10 cellular contexts compared by ENCODE assay signal in the genomic region with DNA sequence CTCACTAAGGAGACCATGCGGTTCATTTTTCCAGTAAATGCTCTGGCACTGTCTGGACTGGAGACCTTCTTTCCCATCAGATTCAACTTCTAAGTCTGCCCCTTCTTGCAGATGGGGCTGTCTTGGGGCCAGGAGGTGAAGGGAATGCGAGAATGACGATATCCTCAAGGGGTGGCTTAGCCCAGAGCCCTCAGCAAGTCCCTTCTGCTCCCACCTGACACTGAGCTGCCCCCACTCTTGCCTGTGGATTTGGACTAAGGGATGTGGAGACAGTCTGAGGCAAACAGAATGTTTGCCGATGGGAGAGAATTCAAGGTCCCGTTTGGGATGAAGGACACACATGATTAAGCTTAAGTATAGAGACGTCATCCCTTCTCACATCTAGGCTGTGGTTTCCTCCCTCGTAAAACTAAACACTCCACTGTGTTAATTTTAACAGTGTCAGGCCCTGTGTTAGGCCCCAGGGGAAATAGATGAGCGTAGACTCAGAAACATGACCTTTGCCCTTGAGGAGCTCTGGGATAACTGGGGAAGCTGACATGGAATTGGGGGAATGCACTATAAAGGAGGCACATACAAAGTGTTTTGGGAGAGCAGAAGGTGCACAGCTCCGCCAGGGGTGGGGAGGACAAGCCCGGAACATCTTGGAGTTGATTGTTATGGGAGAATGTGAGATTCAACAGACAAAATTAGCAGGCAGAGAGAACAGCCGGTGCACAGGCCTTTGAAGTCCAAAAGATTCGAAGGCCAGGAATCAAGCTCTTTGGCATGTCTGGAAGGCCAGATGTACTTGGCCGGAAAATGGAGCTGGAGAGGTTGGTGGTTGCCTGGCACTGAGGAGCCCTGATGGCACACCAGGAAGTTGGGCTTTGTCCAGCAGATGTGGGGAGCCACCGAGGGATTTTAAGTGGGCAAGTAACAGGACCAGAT.
DNase-seq lines count a peak whose midpoint lies in the region; ATAC-seq lines count a peak whose summit lies in the region.
"Had no signal": no experiment of that assay in that cellular context is flagged by ENCODE, and none has a peak within 500 bp of the region (broad histone marks: within the 10 kb centered on the region; RNA-seq: fewer than 3 reads in every experiment).

No MANE protein-coding gene starts in this region.

- H3K4me3 ChIP-seq in mucosa of rectum (ENCODE audit: low read length in 2 of 2), result no peak overlapping the region

- no peaks in the 10 kb centered on the region for H3K9me3 ChIP-seq in mucosa of rectum (ENCODE audit: control insufficient read depth in 2 of 2, low read length in 2 of 2)

- ATAC-seq in GM21529 (IDR thresholded peaks at IDR 0.05; ENCODE audit: unreplicated experiment) (peak; percentile 69), GM21723 (IDR thresholded peaks at IDR 0.05; ENCODE audit: unreplicated experiment) (no peak)

- peak overlapping the region in 1 of 2 donors; percentile 23 for H3K9ac ChIP-seq in mucosa of rectum (ENCODE audit: low read depth in 1 of 2, low read length in 2 of 2)

- H3K27ac ChIP-seq in mucosa of rectum (ENCODE audit: low read depth in 2 of 2, low read length in 2 of 2), result peak overlapping the region; percentile 25 to 93
- H3K27ac ChIP-seq: C4-2B had no signal

- DNase-seq in ELF-1 (ENCODE audit: low read depth, low spot score) (peak; percentile 55), NCI-H460 (ENCODE audit: extremely low read depth, low read depth) (peak; percentile 20), globus pallidus (ENCODE audit: low spot score) (no peak), NCI-H2081 (lab: John Stamatoyannopoulos, UW) (no peak)
- DNase-seq in stimulated activated CD4-positive, alpha-beta T cell treated with anti-CD3 and anti-CD28 coated beads, Interleukin-15, amount 100 ng/mL, for 24 hours, result no peak
- DNase-seq: H7 had no signal

- H3K27me3 ChIP-seq in mucosa of rectum (ENCODE audit: control insufficient read depth in 2 of 2, insufficient read depth in 2 of 2, low read length in 2 of 2), result no peaks in the 10 kb centered on the region

- no peaks in the 10 kb centered on the region for H3K36me3 ChIP-seq in mucosa of rectum (ENCODE audit: control insufficient read depth in 2 of 2, insufficient read depth in 2 of 2, low read length in 2 of 2)

- H3K4me1 ChIP-seq in mucosa of rectum (ENCODE audit: control insufficient read depth in 2 of 2, insufficient read depth in 2 of 2, low read length in 2 of 2), result peaks cover 34 to 82% of the 10 kb centered on the region in 2 donors

Comparison
In these comparisons a context has a peak if more than half of its experiments do, and no peak if none do; other contexts are left out.
1. DNase-seq: peak in ELF-1 (single experiment) and NCI-H460 (single experiment); none in globus pallidus (single experiment), stimulated activated CD4-positive, alpha-beta T cell treated with anti-CD3 and anti-CD28 coated beads, Interleukin-15, amount 100 ng/mL, for 24 hours (single experiment) and NCI-H2081 (0 of 2).